In genomic region chr11:62600367-62601113, GRCh38 we compare ENCODE assay signal across 8 cellular contexts. TPM values are rescaled to one million over a fixed set of nuclear protein-coding genes. Genes with fewer than 3 reads are reported as not detected.
DNase-seq lines count a peak whose midpoint lies in the region; FAIRE-seq lines count a peak whose summit lies in the region.

No MANE protein-coding gene starts in this region.

- H3K4me1 ChIP-seq in iPS-18a (ENCODE audit: control insufficient read depth, low read depth, low read length) (peaks cover 27% of the 10 kb centered on the region), subcutaneous abdominal adipose tissue (ENCODE audit: control insufficient read depth in 5 of 5, insufficient read depth in 5 of 5, low read length in 5 of 5) (peaks cover 20 to 67% (median 57%) of the 10 kb centered on the region in 5 donors)

- H3K9me3 Mint-ChIP-seq in activated CD4-positive, alpha-beta T cell treated with anti-CD3 and anti-CD28 coated beads, Interleukin-2, amount 10 ng/mL, durations not matched to agents 24 days and 14 days = no peaks in the 10 kb centered on the region
- no peaks in the 10 kb centered on the region for H3K9me3 Mint-ChIP-seq in activated T-helper 1 cell treated with anti-CD3 and anti-CD28 coated beads, Interleukin-12 subunit alpha, Interleukin-12 subunit beta, Interleukin-2, Interleukin-4 antibody, amounts not matched to agents 30 ng/mL and 10 ng/mL and 1 ng/mL, durations not matched to agents 14 hours and 24 hours and 36 hours

- peaks cover 16% of the 10 kb centered on the region for H3K27me3 ChIP-seq in iPS-18a (ENCODE audit: control insufficient read depth, insufficient read depth, low read length)
- no peaks in the 10 kb centered on the region for H3K27me3 ChIP-seq in subcutaneous abdominal adipose tissue (ENCODE audit: control insufficient read depth in 5 of 5, insufficient read depth in 4 of 5, low read length in 5 of 5)

- peak overlapping the region; percentile 48 for H3K27ac ChIP-seq in iPS-18a (ENCODE audit: low read length)
- peak overlapping the region; percentile 93 for H3K27ac ChIP-seq in subcutaneous abdominal adipose tissue (ENCODE audit: low read depth, low read length)

- H3K27me3 Mint-ChIP-seq in activated CD4-positive, alpha-beta T cell treated with anti-CD3 and anti-CD28 coated beads, Interleukin-2, amount 10 ng/mL, durations not matched to agents 24 days and 14 days = no peaks in the 10 kb centered on the region
- H3K27me3 Mint-ChIP-seq in activated T-helper 1 cell treated with anti-CD3 and anti-CD28 coated beads, Interleukin-12 subunit alpha, Interleukin-12 subunit beta, Interleukin-2, Interleukin-4 antibody, amounts not matched to agents 30 ng/mL and 10 ng/mL and 1 ng/mL, durations not matched to agents 14 hours and 24 hours and 36 hours (ENCODE audit: insufficient read depth) = no peaks in the 10 kb centered on the region

- no peak for FAIRE-seq in RCC 7860 (lab: Jason Lieb, UNC)

- peak overlapping the region; percentile 92 for H3K4me3 ChIP-seq in iPS-18a (ENCODE audit: low read length)
- H3K4me3 ChIP-seq in subcutaneous abdominal adipose tissue (ENCODE audit: low read depth in 1 of 5, low read length in 5 of 5) = peak overlapping the region; percentile 78 to 89 (median 88)

- H3K36me3 Mint-ChIP-seq in activated CD4-positive, alpha-beta T cell treated with anti-CD3 and anti-CD28 coated beads, Interleukin-2, amount 10 ng/mL, durations not matched to agents 24 days and 14 days (ENCODE audit: low read depth) = peaks cover 75% of the 10 kb centered on the region
- peaks cover 70% of the 10 kb centered on the region for H3K36me3 Mint-ChIP-seq in activated T-helper 1 cell treated with anti-CD3 and anti-CD28 coated beads, Interleukin-12 subunit alpha, Interleukin-12 subunit beta, Interleukin-2, Interleukin-4 antibody, amounts not matched to agents 30 ng/mL and 10 ng/mL and 1 ng/mL, durations not matched to agents 14 hours and 24 hours and 36 hours (ENCODE audit: low read depth)

- H3K9ac ChIP-seq in iPS-18a (ENCODE audit: low read length) (peak overlapping the region; percentile 89), subcutaneous abdominal adipose tissue (ENCODE audit: low read length in 5 of 5) (peak overlapping the region; percentile 90 to 95 (median 91))

- intact Hi-C loops in activated CD4-positive, alpha-beta T cell treated with anti-CD3 and anti-CD28 coated beads, Interleukin-2, amount 10 ng/mL, durations not matched to agents 24 days and 14 days (cut with micrococcal nuclease) = loop anchor here (2.0 to 10.0 kb wide), 2 partner anchors 48 to 1644 kb away; partner anchors contain the start of genes FKBP2 and PPP1R14B
- intact Hi-C loops in activated T-helper 1 cell treated with anti-CD3 and anti-CD28 coated beads, Interleukin-12 subunit alpha, Interleukin-12 subunit beta, Interleukin-2, Interleukin-4 antibody, amounts not matched to agents 30 ng/mL and 10 ng/mL and 1 ng/mL, durations not matched to agents 14 hours and 24 hours and 36 hours (cut with micrococcal nuclease) = loop anchor here (1.0 kb wide), 6 partner anchors 65 to 255 kb away; partner anchors contain the start of genes C11orf98, CSKMT, HNRNPUL2 and TAF6L

- peak overlapping the region; percentile 88 for H3K27ac Mint-ChIP-seq in activated CD4-positive, alpha-beta T cell treated with anti-CD3 and anti-CD28 coated beads, Interleukin-2, amount 10 ng/mL, durations not matched to agents 24 days and 14 days
- H3K27ac Mint-ChIP-seq in activated T-helper 1 cell treated with anti-CD3 and anti-CD28 coated beads, Interleukin-12 subunit alpha, Interleukin-12 subunit beta, Interleukin-2, Interleukin-4 antibody, amounts not matched to agents 30 ng/mL and 10 ng/mL and 1 ng/mL, durations not matched to agents 14 hours and 24 hours and 36 hours = peak overlapping the region; percentile 89

- H3K9me3 ChIP-seq in iPS-18a (ENCODE audit: control insufficient read depth, low read depth, low read length) (no peaks in the 10 kb centered on the region), subcutaneous abdominal adipose tissue (ENCODE audit: control insufficient read depth in 5 of 5, low read length in 5 of 5) (no peaks in the 10 kb centered on the region)

- H3K4me1 Mint-ChIP-seq in activated CD4-positive, alpha-beta T cell treated with anti-CD3 and anti-CD28 coated beads, Interleukin-2, amount 10 ng/mL, durations not matched to agents 24 days and 14 days = peaks cover 45% of the 10 kb centered on the region
- peaks cover 60% of the 10 kb centered on the region for H3K4me1 Mint-ChIP-seq in activated T-helper 1 cell treated with anti-CD3 and anti-CD28 coated beads, Interleukin-12 subunit alpha, Interleukin-12 subunit beta, Interleukin-2, Interleukin-4 antibody, amounts not matched to agents 30 ng/mL and 10 ng/mL and 1 ng/mL, durations not matched to agents 14 hours and 24 hours and 36 hours (ENCODE audit: low read depth)

- H3K36me3 ChIP-seq in iPS-18a (ENCODE audit: control insufficient read depth, low read depth, low read length) = peaks cover 38% of the 10 kb centered on the region
- peaks cover 3 to 47% (median 44%) of the 10 kb centered on the region in 5 donors for H3K36me3 ChIP-seq in subcutaneous abdominal adipose tissue (ENCODE audit: control insufficient read depth in 5 of 5, insufficient read depth in 5 of 5, low read length in 5 of 5)

- DNase-seq in activated CD4-positive, alpha-beta T cell treated with anti-CD3 and anti-CD28 coated beads, Interleukin-2, amount 10 ng/mL, durations not matched to agents 24 days and 14 days = no peak
- no peak for DNase-seq in activated CD4-positive, alpha-beta T cell treated with anti-CD3 and anti-CD28 coated beads, Interleukin-2, amount 50 U/mL, for 48 hours
- DNase-seq in activated T-helper 1 cell treated with anti-CD3 and anti-CD28 coated beads, Interleukin-12 subunit alpha, Interleukin-12 subunit beta, Interleukin-2, Interleukin-4 antibody, amounts not matched to agents 30 ng/mL and 10 ng/mL and 1 ng/mL, durations not matched to agents 14 hours and 24 hours and 36 hours (ENCODE audit: low spot score) = no peak
- DNase-seq in activated CD4-positive, CD25-positive, alpha-beta regulatory T cell treated with anti-CD3 and anti-CD28 coated beads, Interleukin-2, amount 50 U/mL, for 72 hours = no peak
- DNase-seq in RCC 7860 (ENCODE audit: low spot score) (no peak), SHP77 (lab: John Stamatoyannopoulos, UW) (no peak)

- H3K4me3 Mint-ChIP-seq in activated CD4-positive, alpha-beta T cell treated with anti-CD3 and anti-CD28 coated beads, Interleukin-2, amount 10 ng/mL, durations not matched to agents 24 days and 14 days = peak overlapping the region; percentile 95
- H3K4me3 Mint-ChIP-seq in activated T-helper 1 cell treated with anti-CD3 and anti-CD28 coated beads, Interleukin-12 subunit alpha, Interleukin-12 subunit beta, Interleukin-2, Interleukin-4 antibody, amounts not matched to agents 30 ng/mL and 10 ng/mL and 1 ng/mL, durations not matched to agents 14 hours and 24 hours and 36 hours = peak overlapping the region; percentile 95

RNA-seq across cellular contexts. Expression of gene MTA2, which starts 1.1 kb away (rescaled TPM):
- 219 and 220 TPM in 2 replicates for total RNA-seq in activated CD4-positive, alpha-beta T cell treated with anti-CD3 and anti-CD28 coated beads, Interleukin-2, amount 10 ng/mL, durations not matched to agents 24 days and 14 days
- total RNA-seq in activated T-helper 1 cell treated with anti-CD3 and anti-CD28 coated beads, Interleukin-12 subunit alpha, Interleukin-12 subunit beta, Interleukin-2, Interleukin-4 antibody, amounts not matched to agents 30 ng/mL and 10 ng/mL and 1 ng/mL, durations not matched to agents 14 hours and 24 hours and 36 hours = 224 and 230 TPM in 2 replicates

RNA-seq across cellular contexts. Expression of gene TUT1, which starts 9.2 kb away (rescaled TPM):
- total RNA-seq in activated CD4-positive, alpha-beta T cell treated with anti-CD3 and anti-CD28 coated beads, Interleukin-2, amount 10 ng/mL, durations not matched to agents 24 days and 14 days = 45.3 and 50.9 TPM in 2 replicates
- total RNA-seq in activated T-helper 1 cell treated with anti-CD3 and anti-CD28 coated beads, Interleukin-12 subunit alpha, Interleukin-12 subunit beta, Interleukin-2, Interleukin-4 antibody, amounts not matched to agents 30 ng/mL and 10 ng/mL and 1 ng/mL, durations not matched to agents 14 hours and 24 hours and 36 hours = 38.7 and 40.7 TPM in 2 replicates

RNA-seq across cellular contexts. Expression of gene EML3, which starts 12.0 kb away (rescaled TPM):
- 161 and 166 TPM in 2 replicates for total RNA-seq in activated CD4-positive, alpha-beta T cell treated with anti-CD3 and anti-CD28 coated beads, Interleukin-2, amount 10 ng/mL, durations not matched to agents 24 days and 14 days
- 164 and 167 TPM in 2 replicates for total RNA-seq in activated T-helper 1 cell treated with anti-CD3 and anti-CD28 coated beads, Interleukin-12 subunit alpha, Interleukin-12 subunit beta, Interleukin-2, Interleukin-4 antibody, amounts not matched to agents 30 ng/mL and 10 ng/mL and 1 ng/mL, durations not matched to agents 14 hours and 24 hours and 36 hours

RNA-seq across cellular contexts. Expression of gene ROM1, which starts 12.5 kb away (rescaled TPM):
- 2.3 and 3.1 TPM in 2 replicates for total RNA-seq in activated CD4-positive, alpha-beta T cell treated with anti-CD3 and anti-CD28 coated beads, Interleukin-2, amount 10 ng/mL, durations not matched to agents 24 days and 14 days
- total RNA-seq in activated T-helper 1 cell treated with anti-CD3 and anti-CD28 coated beads, Interleukin-12 subunit alpha, Interleukin-12 subunit beta, Interleukin-2, Interleukin-4 antibody, amounts not matched to agents 30 ng/mL and 10 ng/mL and 1 ng/mL, durations not matched to agents 14 hours and 24 hours and 36 hours = 2.5 and 3.2 TPM in 2 replicates

RNA-seq across cellular contexts. Expression of gene B3GAT3, which starts 21.2 kb away (rescaled TPM):
- total RNA-seq in activated CD4-positive, alpha-beta T cell treated with anti-CD3 and anti-CD28 coated beads, Interleukin-2, amount 10 ng/mL, durations not matched to agents 24 days and 14 days = 80.3 and 91.4 TPM in 2 replicates
- 93.8 and 94.3 TPM in 2 replicates for total RNA-seq in activated T-helper 1 cell treated with anti-CD3 and anti-CD28 coated beads, Interleukin-12 subunit alpha, Interleukin-12 subunit beta, Interleukin-2, Interleukin-4 antibody, amounts not matched to agents 30 ng/mL and 10 ng/mL and 1 ng/mL, durations not matched to agents 14 hours and 24 hours and 36 hours
